Comparison of ENCODE assay signal across 24 cellular contexts in the genomic region with DNA sequence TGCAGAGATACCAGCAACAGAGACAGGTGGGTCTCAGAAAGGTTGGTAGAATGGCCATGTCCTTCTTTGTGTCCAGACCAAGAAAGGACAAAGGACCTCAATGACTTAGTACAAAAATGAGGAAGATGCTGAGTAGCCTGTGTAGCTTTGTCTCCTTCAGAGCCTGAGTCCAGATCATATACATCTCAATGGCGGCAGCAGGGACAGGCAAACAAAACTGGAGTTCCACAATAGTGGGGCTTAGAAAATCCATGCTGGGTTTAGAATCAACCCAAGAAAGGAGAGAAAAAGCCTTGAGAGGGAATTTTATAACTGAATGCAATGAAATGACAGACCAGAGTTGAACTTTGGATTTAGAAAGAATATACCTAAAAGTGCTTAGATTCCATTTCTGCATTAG.
DNase-seq lines count a peak whose midpoint lies in the region; FAIRE-seq and TF ChIP-seq lines count a peak whose summit lies in the region.
"Had no signal": no experiment of that assay in that cellular context is flagged by ENCODE, and none has a peak within 500 bp of the region (broad histone marks: within the 10 kb centered on the region; RNA-seq: fewer than 3 reads in every experiment).

No MANE protein-coding gene starts in this region.

- BruUV-seq in MCF 10A (replicated peaks; lab: Mats Ljungman, UMichigan): no TSS peak
- BruUV-seq in mammary epithelial cell (replicated peaks; lab: Mats Ljungman, UMichigan): no TSS peak

- no peak overlapping the region for H2BK15ac ChIP-seq in H1 (ENCODE audit: low read length)
- no peak overlapping the region for H2BK15ac ChIP-seq in neuronal stem cell (ENCODE audit: low read length)

- no peaks in the 10 kb centered on the region for H4K20me1 ChIP-seq in mammary epithelial cell (ENCODE audit: insufficient read depth, low read length)
- H4K20me1 ChIP-seq in H1 (replicated peaks in 1 of 2; ENCODE audit: control insufficient read depth in 1 of 2, insufficient read depth in 2 of 2, low read length in 2 of 2): no peaks in the 10 kb centered on the region
- H4K20me1 ChIP-seq: BLaER1 treated with 17β-estradiol and CSF1 and Interleukin-3, amounts not matched to agents 10 nM and 100 nM had no signal

- H3K27ac Mint-ChIP-seq in MCF 10A (ENCODE audit: low read depth, unreplicated experiment): peak overlapping the region; percentile 24
- H3K27ac Mint-ChIP-seq in osteocyte (ENCODE audit: unreplicated experiment): no peak overlapping the region
- H3K27ac Mint-ChIP-seq: CD4-positive, alpha-beta T cell; CD8-positive, alpha-beta memory T cell; HFFc6 had no signal

- H2BK5ac ChIP-seq in H1 (ENCODE audit: low read depth, low read length): no peak overlapping the region
- no peak overlapping the region for H2BK5ac ChIP-seq in neuronal stem cell (ENCODE audit: low read length)

- H3K14ac ChIP-seq in H1 (ENCODE audit: insufficient read length) (no peak overlapping the region), neuronal stem cell (ENCODE audit: low read length) (no peak overlapping the region)

- peaks cover 2% of the 10 kb centered on the region for H3K27me3 ChIP-seq in mammary epithelial cell (ENCODE audit: insufficient read depth, low read length)
- no peaks in the 10 kb centered on the region for H3K27me3 ChIP-seq in H1 (replicated peaks in 1 of 4; ENCODE audit: control insufficient read depth in 3 of 4, extremely low read depth in 1 of 4, insufficient read depth in 3 of 4, low read length in 3 of 4)
- H3K27me3 ChIP-seq in neuronal stem cell (ENCODE audit: control insufficient read depth in 3 of 3, insufficient read depth in 3 of 3, low read depth in 1 of 3, low read length in 3 of 3): no peaks in the 10 kb centered on the region
- H3K27me3 ChIP-seq: BE2C; BLaER1 treated with 17β-estradiol and CSF1 and Interleukin-3, amounts not matched to agents 10 nM and 100 nM had no signal

- H4K5ac ChIP-seq in H1 (ENCODE audit: insufficient read length, low read depth, low read length): no peak overlapping the region

- H2AK5ac ChIP-seq in H1 (ENCODE audit: low read depth, low read length) (no peak overlapping the region), neuronal stem cell (ENCODE audit: low read depth, low read length) (no peak overlapping the region)

- WGBS in mammary epithelial cell (ENCODE audit: low coverage, missing lambda C conversion rate): 100% methylated on average over 1 of the region's 1 CpG
- WGBS in H1 (ENCODE audit: extremely low coverage in 1 of 2, insufficient coverage in 1 of 2, insufficient read length in 1 of 2, insufficient replicate concordance in 2 of 2, low coverage in 1 of 2, low lambda C conversion rate in 2 of 2, missing lambda C conversion rate in 1 of 2), 2 experiments: 83% methylated on average over 1 of the region's 1 CpG; no CpG with 5 or more reads in 1 of the 2 experiments
- WGBS in neuronal stem cell (ENCODE audit: extremely low coverage in 2 of 2, insufficient read length in 2 of 2, insufficient replicate concordance in 1 of 2), 2 donors: no CpG with 5 or more reads among the region's 1 CpG

- intact Hi-C loops in MCF 10A (cut with micrococcal nuclease) (no loop called here), mammary epithelial cell (cut with micrococcal nuclease) (no loop called here)

- no peaks in the 10 kb centered on the region for H3K79me1 ChIP-seq in H1 (ENCODE audit: low read depth, low read length)
- H3K79me1 ChIP-seq in neuronal stem cell (ENCODE audit: low read depth, low read length): no peaks in the 10 kb centered on the region

- dilution Hi-C loops in mammary epithelial cell (cut with HindIII; ENCODE audit: low sequenced_read_pairs): no loop called here

- H3K27ac ChIP-seq in mammary epithelial cell (ENCODE audit: insufficient read depth, low read depth, low read length) (no peak overlapping the region), H1 (ENCODE audit: low read depth, low read length) (no peak overlapping the region), neuronal stem cell (replicated peaks; ENCODE audit: low read length) (no peak overlapping the region)
- H3K27ac ChIP-seq: A549; BLaER1 treated with 17β-estradiol and CSF1 and Interleukin-3, amounts not matched to agents 10 nM and 100 nM had no signal

- H3K36me3 ChIP-seq in mammary epithelial cell (ENCODE audit: insufficient read depth, low read length) (no peaks in the 10 kb centered on the region), H1 (ENCODE audit: control insufficient read depth in 2 of 4, insufficient read depth in 4 of 4, low read length in 3 of 4) (no peaks in the 10 kb centered on the region), neuronal stem cell (replicated peaks in 1 of 2; ENCODE audit: control insufficient read depth in 2 of 2, insufficient read depth in 2 of 2, low read length in 2 of 2) (no peaks in the 10 kb centered on the region)
- H3K36me3 ChIP-seq: BE2C; BLaER1 treated with 17β-estradiol and CSF1 and Interleukin-3, amounts not matched to agents 10 nM and 100 nM; HAP-1 had no signal

- DNase-seq in MCF 10A (ENCODE audit: unreplicated experiment) (no peak), mammary epithelial cell (no peak), H1 (ENCODE audit: low read depth in 1 of 2, low spot score in 2 of 2) (no peak), neuronal stem cell (ENCODE audit: low spot score) (no peak), putamen (ENCODE audit: low spot score) (no peak), osteocyte (ENCODE audit: extremely low spot score, unreplicated experiment) (no peak)
- DNase-seq: 8988T; ACHN; AML-193; BE2C; CD4-positive, alpha-beta T cell; CD8-positive, alpha-beta memory T cell; DMS 273 treated with DMSO at 0.1 percent for 48 hours; DMS79; EL; GDM1; HFFc6 had no signal

- TF ChIP-seq EP300 in H1 (IDR thresholded peaks at IDR 0.05; ENCODE audit: borderline replicate concordance in 1 of 2, low read depth in 2 of 2, low read length in 2 of 2): no peak

- no peak for TF ChIP-seq RAD21 in H1 (IDR thresholded peaks at IDR 0.05 in 1 of 2, conservative IDR thresholded peaks at IDR 0.05 in 1 of 2; ENCODE audit: low read depth in 2 of 2, low read length in 2 of 2)

- POLR2A ChIA-PET in MCF 10A (lab: Yijun Ruan, JAX) (interaction anchor here (0.6 kb wide), 1 partner anchor 82 kb away, joined by 3 read pairs; no protein-coding TSS in a partner anchor), H1 (lab: Charles Lee; ENCODE audit: partially characterized antibody) (no interaction called here)

- FAIRE-seq in H1 (lab: Jason Lieb, UNC): no peak
- FAIRE-seq: A549, D721Med, GM12878, GM19239 had no signal

- H3K4me2 ChIP-seq in mammary epithelial cell (ENCODE audit: insufficient read depth, low read depth, low read length) (no peak overlapping the region), H1 (ENCODE audit: insufficient read depth in 1 of 2, low read depth in 2 of 2, low read length in 2 of 2) (no peak overlapping the region), neuronal stem cell (ENCODE audit: insufficient read depth, low read length, poor library complexity, severe bottlenecking) (no peak overlapping the region)
- H3K4me2 ChIP-seq: A549; BLaER1 treated with 17β-estradiol and CSF1 and Interleukin-3, amounts not matched to agents 10 nM and 100 nM had no signal

- H3K9ac ChIP-seq in mammary epithelial cell (ENCODE audit: insufficient read depth, low read length) (no peak overlapping the region), H1 (replicated peaks in 1 of 4; ENCODE audit: extremely low read depth in 1 of 4, low read depth in 3 of 4, low read length in 3 of 4) (no peak overlapping the region), neuronal stem cell (ENCODE audit: low read depth, low read length, poor library complexity) (no peak overlapping the region)
- H3K9ac ChIP-seq: BLaER1 treated with 17β-estradiol and CSF1 and Interleukin-3, amounts not matched to agents 10 nM and 100 nM had no signal

- no peak overlapping the region for H2BK20ac ChIP-seq in H1 (ENCODE audit: low read length)

- no peak overlapping the region for H3K56ac ChIP-seq in H1 (replicated peaks; ENCODE audit: insufficient read length, low read depth, low read length)

- H3K9me3 ChIP-seq in mammary epithelial cell (replicated peaks; ENCODE audit: insufficient read depth, low read length) (no peaks in the 10 kb centered on the region), H1 (ENCODE audit: insufficient read depth in 2 of 2, low read depth in 1 of 2, low read length in 1 of 2) (no peaks in the 10 kb centered on the region), neuronal stem cell (replicated peaks in 1 of 2; ENCODE audit: control insufficient read depth in 2 of 2, insufficient read depth in 1 of 2, low read depth in 1 of 2, low read length in 2 of 2) (no peaks in the 10 kb centered on the region)
- H3K9me3 ChIP-seq: A549; BE2C; BLaER1 treated with 17β-estradiol and CSF1 and Interleukin-3, amounts not matched to agents 10 nM and 100 nM; HAP-1 had no signal

- H3K9me3 Mint-ChIP-seq in MCF 10A (ENCODE audit: unreplicated experiment) (peaks cover 8% of the 10 kb centered on the region), osteocyte (ENCODE audit: unreplicated experiment) (no peaks in the 10 kb centered on the region)

- H3K4me3 ChIP-seq in mammary epithelial cell (replicated peaks in 1 of 3; ENCODE audit: insufficient read depth in 1 of 3, low read depth in 2 of 3, low read length in 3 of 3) (no peak overlapping the region), H1 (ENCODE audit: extremely low read depth in 1 of 4, insufficient read depth in 2 of 4, low read depth in 3 of 4, low read length in 4 of 4) (no peak overlapping the region), neuronal stem cell (ENCODE audit: low read length in 2 of 2) (no peak overlapping the region)
- H3K4me3 ChIP-seq: A549; BLaER1 treated with 17β-estradiol and CSF1 and Interleukin-3, amounts not matched to agents 10 nM and 100 nM; GM12878; HAP-1 had no signal

- H3K4me3 Mint-ChIP-seq in MCF 10A (ENCODE audit: unreplicated experiment) (no peak overlapping the region), osteocyte (ENCODE audit: unreplicated experiment) (no peak overlapping the region)
- H3K4me3 Mint-ChIP-seq: CD14-positive monocyte; CD4-positive, alpha-beta T cell; CD8-positive, alpha-beta memory T cell; HFFc6 had no signal

- no peak overlapping the region for H3K23ac ChIP-seq in H1 (ENCODE audit: insufficient read length)
- no peak overlapping the region for H3K23ac ChIP-seq in neuronal stem cell (ENCODE audit: low read depth, low read length, poor library complexity)

- CTCF ChIA-PET in MCF 10A (lab: Yijun Ruan, JAX) (interaction anchor here (0.6 kb wide), 1 partner anchor 10 kb away, joined by 3 read pairs; no protein-coding TSS in a partner anchor), mammary epithelial cell (lab: Charles Lee; ENCODE audit: low non-redundant PET) (no interaction called here), H1 (lab: Charles Lee; ENCODE audit: partially characterized antibody) (no interaction called here)

- H2BK120ac ChIP-seq in H1 (replicated peaks; ENCODE audit: low read depth, low read length) (no peak overlapping the region), neuronal stem cell (ENCODE audit: low read depth, low read length) (no peak overlapping the region)

- H3K36me3 Mint-ChIP-seq in MCF 10A (ENCODE audit: insufficient read depth, unreplicated experiment) (no peaks in the 10 kb centered on the region), osteocyte (ENCODE audit: unreplicated experiment) (no peaks in the 10 kb centered on the region)
- H3K36me3 Mint-ChIP-seq: CD14-positive monocyte; CD8-positive, alpha-beta memory T cell had no signal

- H4K8ac ChIP-seq in H1 (ENCODE audit: extremely low read depth, insufficient read depth, low read length) (no peak overlapping the region), neuronal stem cell (ENCODE audit: low read depth, low read length) (peak overlapping the region; percentile 52)

- no peak overlapping the region for H3K4ac ChIP-seq in H1 (replicated peaks; ENCODE audit: insufficient read length, low read depth, low read length)
- no peak overlapping the region for H3K4ac ChIP-seq in neuronal stem cell (ENCODE audit: low read length)

- H3K4me1 ChIP-seq in mammary epithelial cell (ENCODE audit: insufficient read depth, low read length) (no peaks in the 10 kb centered on the region), H1 (replicated peaks in 1 of 4; ENCODE audit: control insufficient read depth in 3 of 4, insufficient read depth in 4 of 4, low read length in 3 of 4) (no peaks in the 10 kb centered on the region), neuronal stem cell (ENCODE audit: control insufficient read depth in 2 of 2, insufficient read depth in 1 of 2, low read depth in 1 of 2, low read length in 2 of 2) (peaks cover 0 to 2% of the 10 kb centered on the region in 2 donors)
- H3K4me1 ChIP-seq: A549; BE2C; BLaER1 treated with 17β-estradiol and CSF1 and Interleukin-3, amounts not matched to agents 10 nM and 100 nM; HAP-1 had no signal

- no peaks in the 10 kb centered on the region for H3K27me3 Mint-ChIP-seq in MCF 10A (ENCODE audit: insufficient read depth, unreplicated experiment)
- H3K27me3 Mint-ChIP-seq in osteocyte (ENCODE audit: unreplicated experiment): no peaks in the 10 kb centered on the region
- H3K27me3 Mint-ChIP-seq: CD4-positive, alpha-beta T cell; CD8-positive, alpha-beta memory T cell had no signal

- TF ChIP-seq POLR2A in H1 (IDR thresholded peaks at IDR 0.05; ENCODE audit: control extremely low read depth in 1 of 2, low read depth in 2 of 2, low read length in 2 of 2): no peak

- TF ChIP-seq CTCF in MCF 10A (IDR thresholded peaks at IDR 0.05; ENCODE audit: unreplicated experiment) (no peak), mammary epithelial cell (conservative IDR thresholded peaks at IDR 0.05 in 1 of 2, IDR thresholded peaks at IDR 0.05 in 1 of 2; ENCODE audit: extremely low read depth in 1 of 2, insufficient read depth in 1 of 2, low read depth in 1 of 2, low read length in 2 of 2) (no peak), H1 (IDR thresholded peaks at IDR 0.05; ENCODE audit: control extremely low read depth in 1 of 3, insufficient read depth in 1 of 3, low read depth in 1 of 3, low read length in 3 of 3) (no peak), osteocyte (IDR thresholded peaks at IDR 0.05) (no peak)

- H3K4me1 Mint-ChIP-seq in MCF 10A (ENCODE audit: insufficient read depth, unreplicated experiment) (peaks cover 6% of the 10 kb centered on the region), osteocyte (ENCODE audit: unreplicated experiment) (no peaks in the 10 kb centered on the region)
- H3K4me1 Mint-ChIP-seq: CD14-positive monocyte; CD8-positive, alpha-beta memory T cell had no signal

- H3K18ac ChIP-seq in H1 (ENCODE audit: extremely low read depth, low read length): no peak overlapping the region
- H3K18ac ChIP-seq in neuronal stem cell (ENCODE audit: low read length): no peak overlapping the region

- H3K79me2 ChIP-seq in mammary epithelial cell (ENCODE audit: insufficient read depth, low read length) (no peaks in the 10 kb centered on the region), H1 (ENCODE audit: control insufficient read depth in 1 of 2, insufficient read depth in 2 of 2, low read length in 2 of 2) (no peaks in the 10 kb centered on the region)

- H3K23me2 ChIP-seq in H1 (ENCODE audit: low read depth, low read length): no peaks in the 10 kb centered on the region

- in situ Hi-C loops in mammary epithelial cell (cut with MboI; ENCODE audit: low sequenced_read_pairs in 2 of 2): no loop called here

- no peak overlapping the region for H2BK12ac ChIP-seq in H1 (ENCODE audit: low read depth, low read length)
- no peak overlapping the region for H2BK12ac ChIP-seq in neuronal stem cell (ENCODE audit: low read length)

- H2AFZ ChIP-seq in mammary epithelial cell (ENCODE audit: low read depth, low read length) (no peak overlapping the region), H1 (ENCODE audit: low read length) (0 out of 2 replicates have a peak overlapping the region, but pooled peaks have one; percentile 21), neuronal stem cell (ENCODE audit: low read length) (peak overlapping the region; percentile 3)

- H4K91ac ChIP-seq in H1 (replicated peaks; ENCODE audit: insufficient read length, low read length) (no peak overlapping the region), neuronal stem cell (ENCODE audit: low read depth, low read length, poor library complexity) (no peak overlapping the region)
